ENCODE assay signal across 18 cellular contexts in genomic region chr13:67118277-67118676, GRCh38.
A peak's percentile ranks its signal among the peaks of the same experiment; 100 is the strongest.
DNase-seq lines count a peak whose midpoint lies in the region; ATAC-seq, FAIRE-seq and TF ChIP-seq lines count a peak whose summit lies in the region.
"Had no signal": no experiment of that assay in that cellular context is flagged by ENCODE, and none has a peak within 500 bp of the region (broad histone marks: within the 10 kb centered on the region; RNA-seq: fewer than 3 reads in every experiment).

No MANE protein-coding gene starts in this region.

- no peaks in the 10 kb centered on the region for H3K4me1 ChIP-seq in HEK293 (ENCODE audit: control insufficient read depth, insufficient read depth, low read length)
- H3K4me1 ChIP-seq in K562 (replicated peaks in 1 of 2; ENCODE audit: control insufficient read depth in 2 of 2, insufficient read depth in 2 of 2, low read length in 2 of 2): no peaks in the 10 kb centered on the region; a peak in 2 of 5 replicates
- no peaks in the 10 kb centered on the region for H3K4me1 ChIP-seq in Caco-2
- H3K4me1 ChIP-seq: BE2C, HAP-1 had no signal

- CTCF ChIA-PET in HEK293 (lab: Yijun Ruan, JAX): no interaction called here
- CTCF ChIA-PET in K562 (lab: Yijun Ruan, JAX; ENCODE audit: low intra/inter-chr PET ratio): no interaction called here
- CTCF ChIA-PET in Caco-2 (lab: Charles Lee): no interaction called here
- CTCF ChIA-PET in activated CD4-positive, alpha-beta T cell treated with anti-CD3 and anti-CD28 coated beads for 36 hours (lab: Charles Lee): no interaction called here

- H2AFZ ChIP-seq in K562 (ENCODE audit: low read depth, low read length): peak overlapping the region; percentile 50

- FAIRE-seq in K562 (lab: Jason Lieb, UNC): no peak
- FAIRE-seq: A204.1, D721Med, GM12892, GM19239, H1 had no signal

- H3K9me3 Mint-ChIP-seq in Caco-2 (ENCODE audit: unreplicated experiment): no peaks in the 10 kb centered on the region
- no peaks in the 10 kb centered on the region for H3K9me3 Mint-ChIP-seq in activated CD4-positive, alpha-beta T cell treated with anti-CD3 and anti-CD28 coated beads for 36 hours (ENCODE audit: low read depth)

- no peaks in the 10 kb centered on the region; the same call in 2 of the 3 replicates for H3K79me2 ChIP-seq in K562 (ENCODE audit: control insufficient read depth, insufficient read depth, low read length)

- H3K36me3 ChIP-seq in HEK293 (ENCODE audit: control insufficient read depth in 2 of 2, insufficient read depth in 1 of 2, low read length in 2 of 2) (no peaks in the 10 kb centered on the region), K562 (ENCODE audit: control insufficient read depth, insufficient read depth, low read length) (no peaks in the 10 kb centered on the region), Caco-2 (ENCODE audit: control insufficient read depth, insufficient read depth, low read length) (no peaks in the 10 kb centered on the region)
- H3K36me3 ChIP-seq: BE2C, HAP-1 had no signal

- no peaks in the 10 kb centered on the region for H3K9me1 ChIP-seq in K562 (ENCODE audit: control insufficient read depth, insufficient read depth, low read length)

- TF ChIP-seq CTCF in HEK293 (tag by site-specific recombination; IDR thresholded peaks at IDR 0.05) (no peak), K562 (IDR thresholded peaks at IDR 0.05 in 2 of 3, conservative IDR thresholded peaks at IDR 0.05 in 1 of 3; ENCODE audit: insufficient read depth in 2 of 3, low read depth in 1 of 3, low read length in 3 of 3) (no peak), Caco-2 (IDR thresholded peaks at IDR 0.05; ENCODE audit: insufficient read depth in 1 of 2, low read depth in 1 of 2, low read length in 1 of 2, severe bottlenecking in 1 of 2, unreplicated experiment in 1 of 2) (no peak)

- H3K9ac ChIP-seq in K562 (ENCODE audit: insufficient read depth in 1 of 2, low read depth in 2 of 2, low read length in 2 of 2): no peak overlapping the region

- H3K27ac ChIP-seq in HEK293 (ENCODE audit: extremely low read depth, low read depth, low read length) (no peak overlapping the region), K562 (ENCODE audit: extremely low read depth, low read depth, low read length) (no peak overlapping the region), substantia nigra (ENCODE audit: low read depth, low read length, poor library complexity, severe bottlenecking) (peak overlapping the region; percentile 6)
- H3K27ac ChIP-seq: C4-2B had no signal

- no peak for TF ChIP-seq EP300 in K562 (IDR thresholded peaks at IDR 0.05; ENCODE audit: low read length)

- TF ChIP-seq POLR2A in K562 (conservative IDR thresholded peaks at IDR 0.05): no peak

- no peak overlapping the region for H3K27ac Mint-ChIP-seq in Caco-2 (ENCODE audit: unreplicated experiment)
- no peak overlapping the region for H3K27ac Mint-ChIP-seq in activated CD4-positive, alpha-beta T cell treated with anti-CD3 and anti-CD28 coated beads for 36 hours
- H3K27ac Mint-ChIP-seq: CD4-positive, alpha-beta memory T cell had no signal

- TF ChIP-seq RAD21 in K562 (CRISPR knock-in tag; conservative IDR thresholded peaks at IDR 0.05 in 1 of 2, IDR thresholded peaks at IDR 0.05 in 1 of 2): no peak

- H3K27me3 ChIP-seq in K562 (ENCODE audit: control insufficient read depth in 2 of 2, insufficient read depth in 2 of 2, low read length in 2 of 2) (no peaks in the 10 kb centered on the region), Caco-2 (replicated peaks; ENCODE audit: control insufficient read depth, insufficient read depth, low read length) (no peaks in the 10 kb centered on the region)
- H3K27me3 ChIP-seq: BE2C had no signal

- WGBS in K562 (ENCODE audit: insufficient coverage, low coverage, missing lambda C conversion rate): 31% methylated on average over 1 of the region's 1 CpG

- H3K9me3 ChIP-seq in HEK293 (ENCODE audit: control insufficient read depth, insufficient read depth, low read depth, low read length) (no peaks in the 10 kb centered on the region), K562 (replicated peaks; ENCODE audit: control insufficient read depth, insufficient read depth, low read depth, low read length) (no peaks in the 10 kb centered on the region), Caco-2 (no peaks in the 10 kb centered on the region)
- H3K9me3 ChIP-seq: BE2C, HAP-1 had no signal

- BruUV-seq in K562 (replicated peaks; lab: Mats Ljungman, UMichigan) (no TSS peak), Caco-2 (replicated peaks; lab: Mats Ljungman, UMichigan) (no TSS peak)

- no peak overlapping the region for H3K4me3 Mint-ChIP-seq in Caco-2 (ENCODE audit: unreplicated experiment)
- no peak overlapping the region for H3K4me3 Mint-ChIP-seq in activated CD4-positive, alpha-beta T cell treated with anti-CD3 and anti-CD28 coated beads for 36 hours
- H3K4me3 Mint-ChIP-seq: CD4-positive, alpha-beta memory T cell had no signal

- no peaks in the 10 kb centered on the region for H3K27me3 Mint-ChIP-seq in Caco-2 (ENCODE audit: insufficient read depth, unreplicated experiment)
- H3K27me3 Mint-ChIP-seq in activated CD4-positive, alpha-beta T cell treated with anti-CD3 and anti-CD28 coated beads for 36 hours: no peaks in the 10 kb centered on the region
- H3K27me3 Mint-ChIP-seq: CD4-positive, alpha-beta memory T cell had no signal

- DNase-seq in NCI-H1694 (lab: John Stamatoyannopoulos, UW) (peak; percentile 46), K562 (ENCODE audit: extremely low read depth in 1 of 4, low spot score in 3 of 4) (no peak), substantia nigra (lab: John Stamatoyannopoulos, UW) (no peak), GM19240 (ENCODE audit: insufficient read length, low spot score) (no peak), Caco-2 (no peak)
- DNase-seq in activated CD4-positive, alpha-beta T cell treated with anti-CD3 and anti-CD28 coated beads for 36 hours: no peak
- DNase-seq: BE2C; CD4-positive, alpha-beta memory T cell; DND-41; GDM1 had no signal

- H3K36me3 Mint-ChIP-seq in Caco-2 (ENCODE audit: insufficient read depth, unreplicated experiment): no peaks in the 10 kb centered on the region
- H3K36me3 Mint-ChIP-seq in activated CD4-positive, alpha-beta T cell treated with anti-CD3 and anti-CD28 coated beads for 36 hours (ENCODE audit: low read depth): no peaks in the 10 kb centered on the region
- H3K36me3 Mint-ChIP-seq: CD4-positive, alpha-beta memory T cell had no signal

- no peaks in the 10 kb centered on the region for H4K20me1 ChIP-seq in K562 (replicated peaks; ENCODE audit: control insufficient read depth, insufficient read depth, low read length)

- no peak overlapping the region for H3K4me2 ChIP-seq in K562 (ENCODE audit: insufficient read depth, low read length)

- no peaks in the 10 kb centered on the region for H3K4me1 Mint-ChIP-seq in Caco-2 (ENCODE audit: low read depth, unreplicated experiment)
- peaks cover 4% of the 10 kb centered on the region for H3K4me1 Mint-ChIP-seq in activated CD4-positive, alpha-beta T cell treated with anti-CD3 and anti-CD28 coated beads for 36 hours
- H3K4me1 Mint-ChIP-seq: CD4-positive, alpha-beta memory T cell had no signal

- in situ Hi-C loops in K562 (cut with MboI): no loop called here

- POLR2A ChIA-PET in HEK293 (lab: Yijun Ruan, JAX) (no interaction called here), K562 (lab: Yijun Ruan, JAX) (no interaction called here), Caco-2 (lab: Charles Lee) (no interaction called here)
- POLR2A ChIA-PET in activated CD4-positive, alpha-beta T cell treated with anti-CD3 and anti-CD28 coated beads for 36 hours (lab: Charles Lee): no interaction called here

- intact Hi-C loops in K562 (cut with micrococcal nuclease) (no loop called here), Caco-2 (cut with micrococcal nuclease; ENCODE audit: unreplicated experiment) (no loop called here)
- intact Hi-C loops in activated CD4-positive, alpha-beta T cell treated with anti-CD3 and anti-CD28 coated beads for 36 hours (cut with DNase I, micrococcal nuclease): no loop called here

- H3K4me3 ChIP-seq in HEK293 (ENCODE audit: low read depth, low read length) (no peak overlapping the region), K562 (no peak overlapping the region), Caco-2 (ENCODE audit: low read depth, low read length) (no peak overlapping the region)
- H3K4me3 ChIP-seq: HAP-1 had no signal

- no peak for ATAC-seq in K562
- no peak for ATAC-seq in activated CD4-positive, alpha-beta T cell treated with anti-CD3 and anti-CD28 coated beads for 36 hours

TF ChIP-seq in HEK293, 187 proteins besides CTCF, POLR2A, EP300 and RAD21 (continues in another document):
- peak; percentile 82 for TF ChIP-seq FEZF1 (tag by site-specific recombination; IDR thresholded peaks at IDR 0.05)
- no peak for TF ChIP-seq ZNF654 (tag by site-specific recombination; IDR thresholded peaks at IDR 0.05; ENCODE audit: low read depth)
- TF ChIP-seq PRDM6 (tag by site-specific recombination; IDR thresholded peaks at IDR 0.05): peak; percentile 61

TF ChIP-seq in K562, 482 proteins besides CTCF, POLR2A, EP300 and RAD21 (continues in another document):
- TF ChIP-seq IFI16 (CRISPR knock-in tag; IDR thresholded peaks at IDR 0.05): no peak
- TF ChIP-seq MLX (CRISPR knock-in tag; conservative IDR thresholded peaks at IDR 0.05): no peak
- TF ChIP-seq USF1 (CRISPR knock-in tag; IDR thresholded peaks at IDR 0.05): no peak
- TF ChIP-seq HDAC2 (IDR thresholded peaks at IDR 0.05): no peak
- no peak for TF ChIP-seq ZFP1 (CRISPR knock-in tag; IDR thresholded peaks at IDR 0.05)
- TF ChIP-seq ILK (tag; IDR thresholded peaks at IDR 0.05; ENCODE audit: borderline replicate concordance, low read depth): no peak
- TF ChIP-seq MYC (IDR thresholded peaks at IDR 0.05; ENCODE audit: low read depth, low read length): no peak
- TF ChIP-seq MYC (CRISPR knock-in tag; IDR thresholded peaks at IDR 0.05; ENCODE audit: borderline replicate concordance, low read depth): no peak
- TF ChIP-seq SREBF2 (CRISPR knock-in tag; IDR thresholded peaks at IDR 0.05): no peak
- no peak for TF ChIP-seq MYBL2 (IDR thresholded peaks at IDR 0.05; ENCODE audit: low read depth)
- no peak for TF ChIP-seq MYBL2 (CRISPR knock-in tag; IDR thresholded peaks at IDR 0.05; ENCODE audit: borderline replicate concordance)
